Comparison of ENCODE assay signal across 8 cellular contexts in genomic region chr17:4073983-4074830, GRCh38.
DNase-seq lines count a peak whose midpoint lies in the region; ATAC-seq lines count a peak whose summit lies in the region.

No MANE protein-coding gene starts in this region.

- DNase-seq in OCI-M1 (lab: John Stamatoyannopoulos, UW) (peak; percentile 73), myocyte (ENCODE audit: low read depth) (peak; percentile 78), glomerular visceral epithelial cell (ENCODE audit: extremely low spot score) (no peak), SW480 (ENCODE audit: low spot score) (no peak), NCI-H2081 treated with DMSO at 0.1 percent for 48 hours (lab: John Stamatoyannopoulos, UW) (no peak)
- no peak for DNase-seq in activated CD4-positive, alpha-beta T cell treated with anti-CD3 and anti-CD28 coated beads for 4 hours

- peak; percentile 85 for ATAC-seq in GM18867 (IDR thresholded peaks at IDR 0.05; ENCODE audit: unreplicated experiment)
- ATAC-seq in HG02763 (IDR thresholded peaks at IDR 0.05; ENCODE audit: unreplicated experiment) = peak; percentile 92

Comparison
In these comparisons a context has a peak if more than half of its experiments do, and no peak if none do; other contexts are left out.
1. DNase-seq: peak in OCI-M1 (single experiment) and myocyte (single experiment); none in glomerular visceral epithelial cell (single experiment), activated CD4-positive, alpha-beta T cell treated with anti-CD3 and anti-CD28 coated beads for 4 hours (0 of 2), SW480 (single experiment) and NCI-H2081 treated with DMSO at 0.1 percent for 48 hours (single experiment).